1 cellular context compared by ENCODE assay signal in the genomic region with DNA sequence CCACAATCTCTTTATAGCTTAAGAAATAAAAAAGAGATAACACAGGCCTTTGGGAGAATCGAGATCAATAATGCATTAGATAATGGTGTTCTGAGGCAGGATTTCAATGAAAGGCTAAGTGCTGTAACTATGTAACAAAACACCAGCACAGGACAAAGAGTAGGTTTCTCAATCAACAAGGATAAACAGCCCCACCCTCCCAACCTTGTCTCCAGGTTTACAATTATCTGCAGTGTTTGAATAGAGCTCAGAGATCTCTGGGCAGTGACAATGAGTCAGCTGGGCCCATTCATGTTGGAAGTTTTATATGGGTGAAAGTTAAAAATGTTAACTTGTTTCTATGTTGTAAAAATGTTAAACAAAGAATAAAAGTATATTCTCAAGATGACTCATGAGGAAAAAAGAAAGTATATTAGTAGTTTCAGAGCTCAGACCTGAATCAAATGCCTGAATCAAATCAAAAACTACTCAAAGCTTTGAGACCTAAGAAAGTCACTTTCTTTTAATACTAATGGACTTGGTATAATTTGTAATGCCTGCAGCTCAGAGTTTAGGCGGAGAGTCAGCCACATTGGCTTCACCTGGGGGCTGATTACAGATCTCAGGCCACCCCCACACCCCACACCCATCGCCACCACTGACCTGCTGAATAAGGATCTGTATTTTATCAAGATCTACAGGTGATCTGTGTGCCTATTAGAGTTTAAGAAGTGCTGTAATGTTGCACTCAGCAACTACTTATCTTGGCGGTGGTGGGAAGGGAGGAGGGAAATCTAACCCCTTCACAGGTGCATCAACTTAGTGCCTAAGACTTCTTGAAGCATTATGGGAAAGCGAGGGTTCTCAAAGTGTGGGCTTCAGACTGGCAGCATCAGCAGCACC.
A peak's percentile ranks its signal among the peaks of the same experiment; 100 is the strongest.
TF ChIP-seq lines count a peak whose summit lies in the region.

No MANE protein-coding gene starts in this region.

TF ChIP-seq in HepG2, 621 proteins besides CTCF, POLR2A, EP300 and RAD21 (continued from another document and continues in another):
- TF ChIP-seq, protein P1, sequence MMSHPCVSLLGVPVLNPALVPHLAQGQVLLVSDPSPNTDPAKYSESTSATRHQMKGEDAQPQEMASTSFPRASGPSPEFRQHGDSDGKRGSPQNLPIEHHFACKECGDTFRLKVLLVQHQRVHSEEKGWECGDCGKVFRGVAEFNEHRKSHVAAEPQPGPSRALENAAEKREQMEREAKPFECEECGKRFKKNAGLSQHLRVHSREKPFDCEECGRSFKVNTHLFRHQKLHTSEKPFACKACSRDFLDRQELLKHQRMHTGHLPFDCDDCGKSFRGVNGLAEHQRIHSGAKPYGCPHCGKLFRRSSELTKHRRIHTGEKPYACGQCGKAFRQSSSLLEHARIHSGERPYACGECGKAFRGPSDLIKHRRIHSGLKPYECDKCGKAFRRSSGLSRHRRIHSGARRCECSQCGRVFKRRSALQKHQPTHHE (CRISPR knock-in tag; IDR thresholded peaks at IDR 0.05; ENCODE audit: borderline replicate concordance), result no peak
- TF ChIP-seq, protein P2, sequence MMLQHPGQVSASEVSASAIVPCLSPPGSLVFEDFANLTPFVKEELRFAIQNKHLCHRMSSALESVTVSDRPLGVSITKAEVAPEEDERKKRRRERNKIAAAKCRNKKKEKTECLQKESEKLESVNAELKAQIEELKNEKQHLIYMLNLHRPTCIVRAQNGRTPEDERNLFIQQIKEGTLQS (CRISPR knock-in tag; IDR thresholded peaks at IDR 0.05), result peak; percentile 68
- TF ChIP-seq GFI1 (CRISPR knock-in tag; IDR thresholded peaks at IDR 0.05; ENCODE audit: borderline replicate concordance) (peak; percentile 52; the same call in 1 of the 2 replicates), ZNF552 (CRISPR knock-in tag; IDR thresholded peaks at IDR 0.05; ENCODE audit: borderline replicate concordance) (no peak), ZNF530 (CRISPR knock-in tag; IDR thresholded peaks at IDR 0.05; ENCODE audit: low read depth) (no peak), HHEX (CRISPR knock-in tag; IDR thresholded peaks at IDR 0.05) (peak; percentile 73), ZNF678 (CRISPR knock-in tag; IDR thresholded peaks at IDR 0.05) (no peak), SYNCRIP (IDR thresholded peaks at IDR 0.05; ENCODE audit: insufficient read depth, low read depth, low read length) (no peak), GATAD2A (CRISPR knock-in tag; IDR thresholded peaks at IDR 0.05) (peak; percentile 98), ZBTB3 (CRISPR knock-in tag; IDR thresholded peaks at IDR 0.05; ENCODE audit: borderline replicate concordance, low read depth) (no peak), SP2 (CRISPR knock-in tag; IDR thresholded peaks at IDR 0.05) (no peak), ZSCAN30 (CRISPR knock-in tag; IDR thresholded peaks at IDR 0.05) (no peak), RXRB (CRISPR knock-in tag; IDR thresholded peaks at IDR 0.05; ENCODE audit: borderline replicate concordance) (peak; percentile 99), SAFB2 (CRISPR knock-in tag; IDR thresholded peaks at IDR 0.05; ENCODE audit: borderline replicate concordance, low read depth) (no peak), SMARCC2 (IDR thresholded peaks at IDR 0.05) (peak; percentile 86; the same call in 1 of the 2 replicates), ZNF224 (CRISPR knock-in tag; IDR thresholded peaks at IDR 0.05) (no peak), ZNF326 (CRISPR knock-in tag; IDR thresholded peaks at IDR 0.05; ENCODE audit: borderline replicate concordance) (no peak), ZNF207 (IDR thresholded peaks at IDR 0.05; ENCODE audit: borderline replicate concordance) (no peak), XRCC5 (optimal IDR thresholded peaks at IDR 0.05; ENCODE audit: low read length) (no peak), SAP130 (CRISPR knock-in tag; IDR thresholded peaks at IDR 0.05; ENCODE audit: low read depth) (peak; percentile 87), EHMT2 (IDR thresholded peaks at IDR 0.05; ENCODE audit: borderline replicate concordance, low read depth, low read length) (peak; percentile 92), ZNF335 (CRISPR knock-in tag; IDR thresholded peaks at IDR 0.05) (peak; percentile 72; the same call in 1 of the 2 replicates), ZNF788 (CRISPR knock-in tag; IDR thresholded peaks at IDR 0.05; ENCODE audit: borderline replicate concordance) (no peak)
- TF ChIP-seq, protein P3, sequence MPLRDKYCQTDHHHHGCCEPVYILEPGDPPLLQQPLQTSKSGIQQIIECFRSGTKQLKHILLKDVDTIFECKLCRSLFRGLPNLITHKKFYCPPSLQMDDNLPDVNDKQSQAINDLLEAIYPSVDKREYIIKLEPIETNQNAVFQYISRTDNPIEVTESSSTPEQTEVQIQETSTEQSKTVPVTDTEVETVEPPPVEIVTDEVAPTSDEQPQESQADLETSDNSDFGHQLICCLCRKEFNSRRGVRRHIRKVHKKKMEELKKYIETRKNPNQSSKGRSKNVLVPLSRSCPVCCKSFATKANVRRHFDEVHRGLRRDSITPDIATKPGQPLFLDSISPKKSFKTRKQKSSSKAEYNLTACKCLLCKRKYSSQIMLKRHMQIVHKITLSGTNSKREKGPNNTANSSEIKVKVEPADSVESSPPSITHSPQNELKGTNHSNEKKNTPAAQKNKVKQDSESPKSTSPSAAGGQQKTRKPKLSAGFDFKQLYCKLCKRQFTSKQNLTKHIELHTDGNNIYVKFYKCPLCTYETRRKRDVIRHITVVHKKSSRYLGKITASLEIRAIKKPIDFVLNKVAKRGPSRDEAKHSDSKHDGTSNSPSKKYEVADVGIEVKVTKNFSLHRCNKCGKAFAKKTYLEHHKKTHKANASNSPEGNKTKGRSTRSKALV (CRISPR knock-in tag; IDR thresholded peaks at IDR 0.05), result no peak
- TF ChIP-seq, protein P4, sequence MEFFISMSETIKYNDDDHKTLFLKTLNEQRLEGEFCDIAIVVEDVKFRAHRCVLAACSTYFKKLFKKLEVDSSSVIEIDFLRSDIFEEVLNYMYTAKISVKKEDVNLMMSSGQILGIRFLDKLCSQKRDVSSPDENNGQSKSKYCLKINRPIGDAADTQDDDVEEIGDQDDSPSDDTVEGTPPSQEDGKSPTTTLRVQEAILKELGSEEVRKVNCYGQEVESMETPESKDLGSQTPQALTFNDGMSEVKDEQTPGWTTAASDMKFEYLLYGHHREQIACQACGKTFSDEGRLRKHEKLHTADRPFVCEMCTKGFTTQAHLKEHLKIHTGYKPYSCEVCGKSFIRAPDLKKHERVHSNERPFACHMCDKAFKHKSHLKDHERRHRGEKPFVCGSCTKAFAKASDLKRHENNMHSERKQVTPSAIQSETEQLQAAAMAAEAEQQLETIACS (CRISPR knock-in tag; IDR thresholded peaks at IDR 0.05), result no peak
- TF ChIP-seq, protein P5, sequence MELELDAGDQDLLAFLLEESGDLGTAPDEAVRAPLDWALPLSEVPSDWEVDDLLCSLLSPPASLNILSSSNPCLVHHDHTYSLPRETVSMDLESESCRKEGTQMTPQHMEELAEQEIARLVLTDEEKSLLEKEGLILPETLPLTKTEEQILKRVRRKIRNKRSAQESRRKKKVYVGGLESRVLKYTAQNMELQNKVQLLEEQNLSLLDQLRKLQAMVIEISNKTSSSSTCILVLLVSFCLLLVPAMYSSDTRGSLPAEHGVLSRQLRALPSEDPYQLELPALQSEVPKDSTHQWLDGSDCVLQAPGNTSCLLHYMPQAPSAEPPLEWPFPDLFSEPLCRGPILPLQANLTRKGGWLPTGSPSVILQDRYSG (CRISPR knock-in tag; IDR thresholded peaks at IDR 0.05), result no peak
- TF ChIP-seq, protein P6, sequence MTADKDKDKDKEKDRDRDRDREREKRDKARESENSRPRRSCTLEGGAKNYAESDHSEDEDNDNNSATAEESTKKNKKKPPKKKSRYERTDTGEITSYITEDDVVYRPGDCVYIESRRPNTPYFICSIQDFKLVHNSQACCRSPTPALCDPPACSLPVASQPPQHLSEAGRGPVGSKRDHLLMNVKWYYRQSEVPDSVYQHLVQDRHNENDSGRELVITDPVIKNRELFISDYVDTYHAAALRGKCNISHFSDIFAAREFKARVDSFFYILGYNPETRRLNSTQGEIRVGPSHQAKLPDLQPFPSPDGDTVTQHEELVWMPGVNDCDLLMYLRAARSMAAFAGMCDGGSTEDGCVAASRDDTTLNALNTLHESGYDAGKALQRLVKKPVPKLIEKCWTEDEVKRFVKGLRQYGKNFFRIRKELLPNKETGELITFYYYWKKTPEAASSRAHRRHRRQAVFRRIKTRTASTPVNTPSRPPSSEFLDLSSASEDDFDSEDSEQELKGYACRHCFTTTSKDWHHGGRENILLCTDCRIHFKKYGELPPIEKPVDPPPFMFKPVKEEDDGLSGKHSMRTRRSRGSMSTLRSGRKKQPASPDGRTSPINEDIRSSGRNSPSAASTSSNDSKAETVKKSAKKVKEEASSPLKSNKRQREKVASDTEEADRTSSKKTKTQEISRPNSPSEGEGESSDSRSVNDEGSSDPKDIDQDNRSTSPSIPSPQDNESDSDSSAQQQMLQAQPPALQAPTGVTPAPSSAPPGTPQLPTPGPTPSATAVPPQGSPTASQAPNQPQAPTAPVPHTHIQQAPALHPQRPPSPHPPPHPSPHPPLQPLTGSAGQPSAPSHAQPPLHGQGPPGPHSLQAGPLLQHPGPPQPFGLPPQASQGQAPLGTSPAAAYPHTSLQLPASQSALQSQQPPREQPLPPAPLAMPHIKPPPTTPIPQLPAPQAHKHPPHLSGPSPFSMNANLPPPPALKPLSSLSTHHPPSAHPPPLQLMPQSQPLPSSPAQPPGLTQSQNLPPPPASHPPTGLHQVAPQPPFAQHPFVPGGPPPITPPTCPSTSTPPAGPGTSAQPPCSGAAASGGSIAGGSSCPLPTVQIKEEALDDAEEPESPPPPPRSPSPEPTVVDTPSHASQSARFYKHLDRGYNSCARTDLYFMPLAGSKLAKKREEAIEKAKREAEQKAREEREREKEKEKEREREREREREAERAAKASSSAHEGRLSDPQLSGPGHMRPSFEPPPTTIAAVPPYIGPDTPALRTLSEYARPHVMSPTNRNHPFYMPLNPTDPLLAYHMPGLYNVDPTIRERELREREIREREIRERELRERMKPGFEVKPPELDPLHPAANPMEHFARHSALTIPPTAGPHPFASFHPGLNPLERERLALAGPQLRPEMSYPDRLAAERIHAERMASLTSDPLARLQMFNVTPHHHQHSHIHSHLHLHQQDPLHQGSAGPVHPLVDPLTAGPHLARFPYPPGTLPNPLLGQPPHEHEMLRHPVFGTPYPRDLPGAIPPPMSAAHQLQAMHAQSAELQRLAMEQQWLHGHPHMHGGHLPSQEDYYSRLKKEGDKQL (CRISPR knock-in tag; IDR thresholded peaks at IDR 0.05; ENCODE audit: low read depth), result peak; percentile 81
- TF ChIP-seq, protein P7, sequence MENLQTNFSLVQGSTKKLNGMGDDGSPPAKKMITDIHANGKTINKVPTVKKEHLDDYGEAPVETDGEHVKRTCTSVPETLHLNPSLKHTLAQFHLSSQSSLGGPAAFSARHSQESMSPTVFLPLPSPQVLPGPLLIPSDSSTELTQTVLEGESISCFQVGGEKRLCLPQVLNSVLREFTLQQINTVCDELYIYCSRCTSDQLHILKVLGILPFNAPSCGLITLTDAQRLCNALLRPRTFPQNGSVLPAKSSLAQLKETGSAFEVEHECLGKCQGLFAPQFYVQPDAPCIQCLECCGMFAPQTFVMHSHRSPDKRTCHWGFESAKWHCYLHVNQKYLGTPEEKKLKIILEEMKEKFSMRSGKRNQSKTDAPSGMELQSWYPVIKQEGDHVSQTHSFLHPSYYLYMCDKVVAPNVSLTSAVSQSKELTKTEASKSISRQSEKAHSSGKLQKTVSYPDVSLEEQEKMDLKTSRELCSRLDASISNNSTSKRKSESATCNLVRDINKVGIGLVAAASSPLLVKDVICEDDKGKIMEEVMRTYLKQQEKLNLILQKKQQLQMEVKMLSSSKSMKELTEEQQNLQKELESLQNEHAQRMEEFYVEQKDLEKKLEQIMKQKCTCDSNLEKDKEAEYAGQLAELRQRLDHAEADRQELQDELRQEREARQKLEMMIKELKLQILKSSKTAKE (CRISPR knock-in tag; IDR thresholded peaks at IDR 0.05; ENCODE audit: borderline replicate concordance), result peak; percentile 34; the same call in 1 of the 2 replicates
- TF ChIP-seq, protein P8, sequence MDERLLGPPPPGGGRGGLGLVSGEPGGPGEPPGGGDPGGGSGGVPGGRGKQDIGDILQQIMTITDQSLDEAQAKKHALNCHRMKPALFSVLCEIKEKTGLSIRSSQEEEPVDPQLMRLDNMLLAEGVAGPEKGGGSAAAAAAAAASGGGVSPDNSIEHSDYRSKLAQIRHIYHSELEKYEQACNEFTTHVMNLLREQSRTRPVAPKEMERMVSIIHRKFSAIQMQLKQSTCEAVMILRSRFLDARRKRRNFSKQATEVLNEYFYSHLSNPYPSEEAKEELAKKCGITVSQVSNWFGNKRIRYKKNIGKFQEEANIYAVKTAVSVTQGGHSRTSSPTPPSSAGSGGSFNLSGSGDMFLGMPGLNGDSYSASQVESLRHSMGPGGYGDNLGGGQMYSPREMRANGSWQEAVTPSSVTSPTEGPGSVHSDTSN (CRISPR knock-in tag; IDR thresholded peaks at IDR 0.05), result no peak
- TF ChIP-seq, protein P9, sequence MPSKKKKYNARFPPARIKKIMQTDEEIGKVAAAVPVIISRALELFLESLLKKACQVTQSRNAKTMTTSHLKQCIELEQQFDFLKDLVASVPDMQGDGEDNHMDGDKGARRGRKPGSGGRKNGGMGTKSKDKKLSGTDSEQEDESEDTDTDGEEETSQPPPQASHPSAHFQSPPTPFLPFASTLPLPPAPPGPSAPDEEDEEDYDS (CRISPR knock-in tag; IDR thresholded peaks at IDR 0.05), result no peak; the same call in 1 of the 2 replicates
- TF ChIP-seq, protein P10, sequence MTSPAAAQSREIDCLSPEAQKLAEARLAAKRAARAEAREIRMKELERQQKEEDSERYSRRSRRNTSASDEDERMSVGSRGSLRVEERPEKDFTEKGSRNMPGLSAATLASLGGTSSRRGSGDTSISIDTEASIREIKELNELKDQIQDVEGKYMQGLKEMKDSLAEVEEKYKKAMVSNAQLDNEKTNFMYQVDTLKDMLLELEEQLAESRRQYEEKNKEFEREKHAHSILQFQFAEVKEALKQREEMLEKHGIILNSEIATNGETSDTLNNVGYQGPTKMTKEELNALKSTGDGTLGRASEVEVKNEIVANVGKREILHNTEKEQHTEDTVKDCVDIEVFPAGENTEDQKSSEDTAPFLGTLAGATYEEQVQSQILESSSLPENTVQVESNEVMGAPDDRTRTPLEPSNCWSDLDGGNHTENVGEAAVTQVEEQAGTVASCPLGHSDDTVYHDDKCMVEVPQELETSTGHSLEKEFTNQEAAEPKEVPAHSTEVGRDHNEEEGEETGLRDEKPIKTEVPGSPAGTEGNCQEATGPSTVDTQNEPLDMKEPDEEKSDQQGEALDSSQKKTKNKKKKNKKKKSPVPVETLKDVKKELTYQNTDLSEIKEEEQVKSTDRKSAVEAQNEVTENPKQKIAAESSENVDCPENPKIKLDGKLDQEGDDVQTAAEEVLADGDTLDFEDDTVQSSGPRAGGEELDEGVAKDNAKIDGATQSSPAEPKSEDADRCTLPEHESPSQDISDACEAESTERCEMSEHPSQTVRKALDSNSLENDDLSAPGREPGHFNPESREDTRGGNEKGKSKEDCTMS (CRISPR knock-in tag; conservative IDR thresholded peaks at IDR 0.05), result no peak
